ENCODE assay signal across 1 cellular context in genomic region chr22:41551882-41552582, GRCh38.
TF ChIP-seq lines count a peak whose summit lies in the region.

No MANE protein-coding gene starts in this region.

TF ChIP-seq in IMR-90, 13 proteins besides CTCF, POLR2A, EP300 and RAD21 (continued from another document):
- no peak for TF ChIP-seq USF2 (IDR thresholded peaks at IDR 0.05; ENCODE audit: low read depth, low read length)
